1 cellular context compared by ENCODE assay signal in the genomic region with DNA sequence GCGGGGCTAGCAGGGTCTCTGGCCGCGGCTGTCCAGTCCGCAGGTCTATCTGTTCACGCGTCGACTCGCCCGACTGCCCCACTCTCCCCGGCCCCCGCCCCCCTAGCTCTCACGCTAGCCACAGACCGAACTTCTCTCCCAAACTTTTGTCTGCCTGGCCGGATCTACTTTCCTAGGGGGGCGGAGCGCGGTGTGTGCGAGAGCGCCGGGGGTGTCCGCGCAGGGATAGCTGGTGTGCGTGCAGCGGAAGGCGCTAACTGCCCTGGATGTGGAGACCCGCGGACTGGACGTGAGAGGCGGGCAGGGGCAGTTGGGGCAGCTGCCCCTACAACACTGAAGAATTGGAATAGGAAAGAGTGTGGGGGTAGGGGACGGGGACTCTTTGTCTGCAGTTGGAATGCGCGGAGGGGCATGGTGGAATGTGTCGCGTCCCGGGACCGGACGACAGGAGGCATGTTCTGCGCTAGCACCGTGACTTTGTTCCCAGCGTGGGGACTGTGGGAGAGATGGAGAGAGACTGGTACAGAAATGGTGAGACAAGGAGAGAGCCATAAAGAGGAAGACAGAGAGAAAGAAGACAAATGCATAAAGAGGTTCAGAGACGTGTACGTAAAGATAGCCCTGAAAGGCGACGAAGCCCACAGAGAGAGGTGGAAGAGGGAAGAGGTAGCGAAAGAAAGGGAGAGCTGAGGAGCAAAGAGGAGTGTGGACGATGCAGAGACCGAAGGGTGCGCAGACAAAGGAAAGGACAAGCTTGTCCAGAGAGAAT.
TF ChIP-seq lines count a peak whose summit lies in the region.

AJUBA (minus strand) TSS at position 75 of the 769 bp plus-strand sequence. CDS start 285 bp downstream, outside the sequence.

TF ChIP-seq in K562, 482 proteins besides CTCF, POLR2A, EP300 and RAD21 (continued from another document and continues in another):
- TF ChIP-seq FOXM1 (IDR thresholded peaks at IDR 0.05; ENCODE audit: low read depth) (peak; percentile 51; the same call in 1 of the 2 replicates), FOXM1 (CRISPR knock-in tag; IDR thresholded peaks at IDR 0.05; ENCODE audit: low read depth) (0 out of 2 replicates have a peak, but pooled peaks have one; percentile 74), MECOM (CRISPR knock-in tag; IDR thresholded peaks at IDR 0.05) (0 out of 2 replicates have a peak, but pooled peaks have one; percentile 22), EGR1 (conservative IDR thresholded peaks at IDR 0.05) (peak; percentile 87), FOXJ3 (CRISPR knock-in tag; IDR thresholded peaks at IDR 0.05) (no peak), KHSRP (IDR thresholded peaks at IDR 0.05) (peak; percentile 32), MNT (conservative IDR thresholded peaks at IDR 0.05) (peak; percentile 92 to 97), ZC3H8 (IDR thresholded peaks at IDR 0.05) (0 out of 2 replicates have a peak, but pooled peaks have one; percentile 17), TBP (optimal IDR thresholded peaks at IDR 0.05; ENCODE audit: low read depth, low read length) (peak; percentile 47), ZNF347 (CRISPR knock-in tag; IDR thresholded peaks at IDR 0.05; ENCODE audit: low read depth) (no peak), TFAM (CRISPR knock-in tag; conservative IDR thresholded peaks at IDR 0.05) (no peak), BRD9 (IDR thresholded peaks at IDR 0.05; ENCODE audit: low read depth, partially characterized antibody) (peak; percentile 36), ZNF518B (CRISPR knock-in tag; IDR thresholded peaks at IDR 0.05) (no peak), ZNF696 (CRISPR knock-in tag; conservative IDR thresholded peaks at IDR 0.05) (no peak), NR4A1 (CRISPR knock-in tag; IDR thresholded peaks at IDR 0.05) (no peak), NR4A1 (tag; IDR thresholded peaks at IDR 0.05) (0 out of 2 replicates have a peak, but pooled peaks have one; percentile 50), XRCC4 (IDR thresholded peaks at IDR 0.05; ENCODE audit: extremely low read depth, insufficient read depth, insufficient read length) (no peak), ATF4 (CRISPR knock-in tag; IDR thresholded peaks at IDR 0.05) (no peak), ZNF280A (IDR thresholded peaks at IDR 0.05; ENCODE audit: low read depth, partially characterized antibody) (no peak), MYNN (IDR thresholded peaks at IDR 0.05) (peak; percentile 40; the same call in 1 of the 2 replicates), MYNN (CRISPR knock-in tag; IDR thresholded peaks at IDR 0.05) (no peak), ZNF23 (CRISPR knock-in tag; IDR thresholded peaks at IDR 0.05) (no peak), ZNF76 (CRISPR knock-in tag; IDR thresholded peaks at IDR 0.05; ENCODE audit: borderline replicate concordance) (no peak), ZNF143 (CRISPR knock-in tag; IDR thresholded peaks at IDR 0.05) (0 out of 2 replicates have a peak, but pooled peaks have one; percentile 45), SP2 (IDR thresholded peaks at IDR 0.05; ENCODE audit: extremely low read depth, low read depth, low read length, poor library complexity, severe bottlenecking) (no peak), LEF1 (IDR thresholded peaks at IDR 0.05) (peak; percentile 76), NRF1 (conservative IDR thresholded peaks at IDR 0.05 in 1 of 2, IDR thresholded peaks at IDR 0.05 in 1 of 2) (peak; percentile 60 to 72), FOSL1 (tag; conservative IDR thresholded peaks at IDR 0.05) (0 out of 2 replicates have a peak, but pooled peaks have one; percentile 38), CHCHD3 (CRISPR knock-in tag; IDR thresholded peaks at IDR 0.05) (no peak), NR1H2 (CRISPR knock-in tag; IDR thresholded peaks at IDR 0.05) (0 out of 2 replicates have a peak, but pooled peaks have one; percentile 50), HDAC1 (IDR thresholded peaks at IDR 0.05) (peak; percentile 94 to 99; a peak in 3 of 4 replicates)
- TF ChIP-seq, protein P1, sequence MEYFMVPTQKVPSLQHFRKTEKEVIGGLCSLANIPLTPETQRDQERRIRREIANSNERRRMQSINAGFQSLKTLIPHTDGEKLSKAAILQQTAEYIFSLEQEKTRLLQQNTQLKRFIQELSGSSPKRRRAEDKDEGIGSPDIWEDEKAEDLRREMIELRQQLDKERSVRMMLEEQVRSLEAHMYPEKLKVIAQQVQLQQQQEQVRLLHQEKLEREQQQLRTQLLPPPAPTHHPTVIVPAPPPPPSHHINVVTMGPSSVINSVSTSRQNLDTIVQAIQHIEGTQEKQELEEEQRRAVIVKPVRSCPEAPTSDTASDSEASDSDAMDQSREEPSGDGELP (CRISPR knock-in tag; IDR thresholded peaks at IDR 0.05; ENCODE audit: borderline replicate concordance) = peak; percentile 73; the same call in 1 of the 2 replicates
- TF ChIP-seq, protein P2, sequence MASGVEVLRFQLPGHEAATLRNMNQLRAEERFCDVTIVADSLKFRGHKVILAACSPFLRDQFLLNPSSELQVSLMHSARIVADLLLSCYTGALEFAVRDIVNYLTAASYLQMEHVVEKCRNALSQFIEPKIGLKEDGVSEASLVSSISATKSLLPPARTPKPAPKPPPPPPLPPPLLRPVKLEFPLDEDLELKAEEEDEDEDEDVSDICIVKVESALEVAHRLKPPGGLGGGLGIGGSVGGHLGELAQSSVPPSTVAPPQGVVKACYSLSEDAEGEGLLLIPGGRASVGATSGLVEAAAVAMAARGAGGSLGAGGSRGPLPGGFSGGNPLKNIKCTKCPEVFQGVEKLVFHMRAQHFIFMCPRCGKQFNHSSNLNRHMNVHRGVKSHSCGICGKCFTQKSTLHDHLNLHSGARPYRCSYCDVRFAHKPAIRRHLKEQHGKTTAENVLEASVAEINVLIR (CRISPR knock-in tag; IDR thresholded peaks at IDR 0.05) = peak; percentile 49
- TF ChIP-seq, protein P3, sequence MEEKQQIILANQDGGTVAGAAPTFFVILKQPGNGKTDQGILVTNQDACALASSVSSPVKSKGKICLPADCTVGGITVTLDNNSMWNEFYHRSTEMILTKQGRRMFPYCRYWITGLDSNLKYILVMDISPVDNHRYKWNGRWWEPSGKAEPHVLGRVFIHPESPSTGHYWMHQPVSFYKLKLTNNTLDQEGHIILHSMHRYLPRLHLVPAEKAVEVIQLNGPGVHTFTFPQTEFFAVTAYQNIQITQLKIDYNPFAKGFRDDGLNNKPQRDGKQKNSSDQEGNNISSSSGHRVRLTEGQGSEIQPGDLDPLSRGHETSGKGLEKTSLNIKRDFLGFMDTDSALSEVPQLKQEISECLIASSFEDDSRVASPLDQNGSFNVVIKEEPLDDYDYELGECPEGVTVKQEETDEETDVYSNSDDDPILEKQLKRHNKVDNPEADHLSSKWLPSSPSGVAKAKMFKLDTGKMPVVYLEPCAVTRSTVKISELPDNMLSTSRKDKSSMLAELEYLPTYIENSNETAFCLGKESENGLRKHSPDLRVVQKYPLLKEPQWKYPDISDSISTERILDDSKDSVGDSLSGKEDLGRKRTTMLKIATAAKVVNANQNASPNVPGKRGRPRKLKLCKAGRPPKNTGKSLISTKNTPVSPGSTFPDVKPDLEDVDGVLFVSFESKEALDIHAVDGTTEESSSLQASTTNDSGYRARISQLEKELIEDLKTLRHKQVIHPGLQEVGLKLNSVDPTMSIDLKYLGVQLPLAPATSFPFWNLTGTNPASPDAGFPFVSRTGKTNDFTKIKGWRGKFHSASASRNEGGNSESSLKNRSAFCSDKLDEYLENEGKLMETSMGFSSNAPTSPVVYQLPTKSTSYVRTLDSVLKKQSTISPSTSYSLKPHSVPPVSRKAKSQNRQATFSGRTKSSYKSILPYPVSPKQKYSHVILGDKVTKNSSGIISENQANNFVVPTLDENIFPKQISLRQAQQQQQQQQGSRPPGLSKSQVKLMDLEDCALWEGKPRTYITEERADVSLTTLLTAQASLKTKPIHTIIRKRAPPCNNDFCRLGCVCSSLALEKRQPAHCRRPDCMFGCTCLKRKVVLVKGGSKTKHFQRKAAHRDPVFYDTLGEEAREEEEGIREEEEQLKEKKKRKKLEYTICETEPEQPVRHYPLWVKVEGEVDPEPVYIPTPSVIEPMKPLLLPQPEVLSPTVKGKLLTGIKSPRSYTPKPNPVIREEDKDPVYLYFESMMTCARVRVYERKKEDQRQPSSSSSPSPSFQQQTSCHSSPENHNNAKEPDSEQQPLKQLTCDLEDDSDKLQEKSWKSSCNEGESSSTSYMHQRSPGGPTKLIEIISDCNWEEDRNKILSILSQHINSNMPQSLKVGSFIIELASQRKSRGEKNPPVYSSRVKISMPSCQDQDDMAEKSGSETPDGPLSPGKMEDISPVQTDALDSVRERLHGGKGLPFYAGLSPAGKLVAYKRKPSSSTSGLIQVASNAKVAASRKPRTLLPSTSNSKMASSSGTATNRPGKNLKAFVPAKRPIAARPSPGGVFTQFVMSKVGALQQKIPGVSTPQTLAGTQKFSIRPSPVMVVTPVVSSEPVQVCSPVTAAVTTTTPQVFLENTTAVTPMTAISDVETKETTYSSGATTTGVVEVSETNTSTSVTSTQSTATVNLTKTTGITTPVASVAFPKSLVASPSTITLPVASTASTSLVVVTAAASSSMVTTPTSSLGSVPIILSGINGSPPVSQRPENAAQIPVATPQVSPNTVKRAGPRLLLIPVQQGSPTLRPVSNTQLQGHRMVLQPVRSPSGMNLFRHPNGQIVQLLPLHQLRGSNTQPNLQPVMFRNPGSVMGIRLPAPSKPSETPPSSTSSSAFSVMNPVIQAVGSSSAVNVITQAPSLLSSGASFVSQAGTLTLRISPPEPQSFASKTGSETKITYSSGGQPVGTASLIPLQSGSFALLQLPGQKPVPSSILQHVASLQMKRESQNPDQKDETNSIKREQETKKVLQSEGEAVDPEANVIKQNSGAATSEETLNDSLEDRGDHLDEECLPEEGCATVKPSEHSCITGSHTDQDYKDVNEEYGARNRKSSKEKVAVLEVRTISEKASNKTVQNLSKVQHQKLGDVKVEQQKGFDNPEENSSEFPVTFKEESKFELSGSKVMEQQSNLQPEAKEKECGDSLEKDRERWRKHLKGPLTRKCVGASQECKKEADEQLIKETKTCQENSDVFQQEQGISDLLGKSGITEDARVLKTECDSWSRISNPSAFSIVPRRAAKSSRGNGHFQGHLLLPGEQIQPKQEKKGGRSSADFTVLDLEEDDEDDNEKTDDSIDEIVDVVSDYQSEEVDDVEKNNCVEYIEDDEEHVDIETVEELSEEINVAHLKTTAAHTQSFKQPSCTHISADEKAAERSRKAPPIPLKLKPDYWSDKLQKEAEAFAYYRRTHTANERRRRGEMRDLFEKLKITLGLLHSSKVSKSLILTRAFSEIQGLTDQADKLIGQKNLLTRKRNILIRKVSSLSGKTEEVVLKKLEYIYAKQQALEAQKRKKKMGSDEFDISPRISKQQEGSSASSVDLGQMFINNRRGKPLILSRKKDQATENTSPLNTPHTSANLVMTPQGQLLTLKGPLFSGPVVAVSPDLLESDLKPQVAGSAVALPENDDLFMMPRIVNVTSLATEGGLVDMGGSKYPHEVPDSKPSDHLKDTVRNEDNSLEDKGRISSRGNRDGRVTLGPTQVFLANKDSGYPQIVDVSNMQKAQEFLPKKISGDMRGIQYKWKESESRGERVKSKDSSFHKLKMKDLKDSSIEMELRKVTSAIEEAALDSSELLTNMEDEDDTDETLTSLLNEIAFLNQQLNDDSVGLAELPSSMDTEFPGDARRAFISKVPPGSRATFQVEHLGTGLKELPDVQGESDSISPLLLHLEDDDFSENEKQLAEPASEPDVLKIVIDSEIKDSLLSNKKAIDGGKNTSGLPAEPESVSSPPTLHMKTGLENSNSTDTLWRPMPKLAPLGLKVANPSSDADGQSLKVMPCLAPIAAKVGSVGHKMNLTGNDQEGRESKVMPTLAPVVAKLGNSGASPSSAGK (IDR thresholded peaks at IDR 0.05) = peak; percentile 85
